1 cellular context compared by ENCODE assay signal in the genomic region with DNA sequence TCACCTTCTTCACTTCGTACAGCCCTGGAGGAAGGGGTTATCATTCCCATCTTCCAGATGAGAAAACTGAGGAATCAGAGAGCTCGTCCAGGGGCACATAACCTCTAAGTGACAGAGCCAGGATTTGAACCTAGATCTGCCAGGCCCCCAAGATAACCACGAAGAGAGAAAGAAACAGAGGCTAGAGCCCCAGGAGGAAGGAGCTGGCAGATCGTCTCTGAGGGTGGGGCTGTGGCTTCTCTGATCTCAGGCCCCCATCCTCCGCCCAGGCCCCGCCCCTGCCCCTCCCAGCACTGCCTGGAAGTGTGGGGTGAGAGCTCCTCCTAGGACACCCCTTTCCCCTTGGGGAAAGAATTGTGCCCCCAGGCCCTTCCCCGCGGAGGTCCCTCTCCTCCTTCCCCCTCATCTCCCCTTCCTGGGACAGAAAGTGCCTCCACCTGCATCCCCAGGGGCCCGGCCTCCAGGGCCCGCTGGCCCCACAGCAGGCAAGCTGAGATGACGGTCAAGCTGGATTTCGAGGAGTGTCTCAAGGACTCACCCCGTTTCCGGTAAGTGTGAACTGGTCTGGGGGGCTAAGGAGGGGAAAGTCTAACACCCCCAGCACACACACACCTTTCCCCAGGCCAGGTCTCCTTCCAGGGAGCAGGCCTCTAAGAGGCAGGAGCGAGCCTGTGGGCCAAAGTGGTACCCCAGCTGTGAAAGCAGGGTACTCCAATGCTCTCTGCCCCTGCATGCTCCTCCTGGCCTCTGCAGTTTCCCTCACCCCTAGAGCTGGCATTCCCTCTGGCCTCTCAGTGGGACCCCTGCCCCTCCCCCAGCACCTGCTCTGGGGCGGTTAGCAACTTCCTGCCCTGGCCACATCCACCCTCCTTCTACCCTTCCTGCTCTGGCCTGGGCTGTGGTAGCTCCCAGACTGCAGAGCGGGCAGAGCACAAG.
TF ChIP-seq lines count a peak whose summit lies in the region.

TSS of gene ACAP1 (plus strand) at position 290 of the 936 bp plus-strand sequence. CDS start at position 496, 206 bp downstream.

TF ChIP-seq in K562, 482 proteins besides CTCF, POLR2A, EP300 and RAD21 (continued from another document):
- TF ChIP-seq ZNF444 (CRISPR knock-in tag; IDR thresholded peaks at IDR 0.05) (no peak), SIX5 (IDR thresholded peaks at IDR 0.05; ENCODE audit: borderline replicate concordance in 1 of 2, insufficient read depth in 1 of 2, low read depth in 1 of 2, low read length in 2 of 2) (no peak), SPI1 (IDR thresholded peaks at IDR 0.05; ENCODE audit: borderline replicate concordance, low read depth, low read length) (no peak), HCFC1 (IDR thresholded peaks at IDR 0.05; ENCODE audit: low read depth, low read length) (no peak), MAFK (IDR thresholded peaks at IDR 0.05; ENCODE audit: low read length) (no peak), LARP7 (IDR thresholded peaks at IDR 0.05) (no peak), GTF2A2 (tag; IDR thresholded peaks at IDR 0.05) (no peak), PRPF4 (IDR thresholded peaks at IDR 0.05; ENCODE audit: insufficient read depth, low read depth, low read length, poor library complexity, severe bottlenecking) (no peak), NCOA4 (IDR thresholded peaks at IDR 0.05; ENCODE audit: partially characterized antibody) (no peak), CBX2 (IDR thresholded peaks at IDR 0.05; ENCODE audit: insufficient read depth, low read length, poor library complexity, severe bottlenecking) (no peak), NFE2L1 (tag; IDR thresholded peaks at IDR 0.05; ENCODE audit: borderline replicate concordance, low read depth) (no peak), ZFX (CRISPR knock-in tag; IDR thresholded peaks at IDR 0.05) (peak; percentile 58), TCF3 (CRISPR knock-in tag; IDR thresholded peaks at IDR 0.05) (no peak), PHF21A (IDR thresholded peaks at IDR 0.05; ENCODE audit: borderline replicate concordance, low read depth) (no peak), SMARCE1 (IDR thresholded peaks at IDR 0.05) (no peak), JUNB (CRISPR knock-in tag; conservative IDR thresholded peaks at IDR 0.05) (no peak), KDM1A (IDR thresholded peaks at IDR 0.05) (peak in 1 of 2 experiments; percentile 28; a peak in 1 of 4 replicates), IFI16 (CRISPR knock-in tag; IDR thresholded peaks at IDR 0.05) (no peak)
- TF ChIP-seq, protein P1, sequence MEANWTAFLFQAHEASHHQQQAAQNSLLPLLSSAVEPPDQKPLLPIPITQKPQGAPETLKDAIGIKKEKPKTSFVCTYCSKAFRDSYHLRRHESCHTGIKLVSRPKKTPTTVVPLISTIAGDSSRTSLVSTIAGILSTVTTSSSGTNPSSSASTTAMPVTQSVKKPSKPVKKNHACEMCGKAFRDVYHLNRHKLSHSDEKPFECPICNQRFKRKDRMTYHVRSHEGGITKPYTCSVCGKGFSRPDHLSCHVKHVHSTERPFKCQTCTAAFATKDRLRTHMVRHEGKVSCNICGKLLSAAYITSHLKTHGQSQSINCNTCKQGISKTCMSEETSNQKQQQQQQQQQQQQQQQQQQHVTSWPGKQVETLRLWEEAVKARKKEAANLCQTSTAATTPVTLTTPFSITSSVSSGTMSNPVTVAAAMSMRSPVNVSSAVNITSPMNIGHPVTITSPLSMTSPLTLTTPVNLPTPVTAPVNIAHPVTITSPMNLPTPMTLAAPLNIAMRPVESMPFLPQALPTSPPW (CRISPR knock-in tag; IDR thresholded peaks at IDR 0.05): peak; percentile 51; the same call in 1 of the 2 replicates
- TF ChIP-seq, protein P2, sequence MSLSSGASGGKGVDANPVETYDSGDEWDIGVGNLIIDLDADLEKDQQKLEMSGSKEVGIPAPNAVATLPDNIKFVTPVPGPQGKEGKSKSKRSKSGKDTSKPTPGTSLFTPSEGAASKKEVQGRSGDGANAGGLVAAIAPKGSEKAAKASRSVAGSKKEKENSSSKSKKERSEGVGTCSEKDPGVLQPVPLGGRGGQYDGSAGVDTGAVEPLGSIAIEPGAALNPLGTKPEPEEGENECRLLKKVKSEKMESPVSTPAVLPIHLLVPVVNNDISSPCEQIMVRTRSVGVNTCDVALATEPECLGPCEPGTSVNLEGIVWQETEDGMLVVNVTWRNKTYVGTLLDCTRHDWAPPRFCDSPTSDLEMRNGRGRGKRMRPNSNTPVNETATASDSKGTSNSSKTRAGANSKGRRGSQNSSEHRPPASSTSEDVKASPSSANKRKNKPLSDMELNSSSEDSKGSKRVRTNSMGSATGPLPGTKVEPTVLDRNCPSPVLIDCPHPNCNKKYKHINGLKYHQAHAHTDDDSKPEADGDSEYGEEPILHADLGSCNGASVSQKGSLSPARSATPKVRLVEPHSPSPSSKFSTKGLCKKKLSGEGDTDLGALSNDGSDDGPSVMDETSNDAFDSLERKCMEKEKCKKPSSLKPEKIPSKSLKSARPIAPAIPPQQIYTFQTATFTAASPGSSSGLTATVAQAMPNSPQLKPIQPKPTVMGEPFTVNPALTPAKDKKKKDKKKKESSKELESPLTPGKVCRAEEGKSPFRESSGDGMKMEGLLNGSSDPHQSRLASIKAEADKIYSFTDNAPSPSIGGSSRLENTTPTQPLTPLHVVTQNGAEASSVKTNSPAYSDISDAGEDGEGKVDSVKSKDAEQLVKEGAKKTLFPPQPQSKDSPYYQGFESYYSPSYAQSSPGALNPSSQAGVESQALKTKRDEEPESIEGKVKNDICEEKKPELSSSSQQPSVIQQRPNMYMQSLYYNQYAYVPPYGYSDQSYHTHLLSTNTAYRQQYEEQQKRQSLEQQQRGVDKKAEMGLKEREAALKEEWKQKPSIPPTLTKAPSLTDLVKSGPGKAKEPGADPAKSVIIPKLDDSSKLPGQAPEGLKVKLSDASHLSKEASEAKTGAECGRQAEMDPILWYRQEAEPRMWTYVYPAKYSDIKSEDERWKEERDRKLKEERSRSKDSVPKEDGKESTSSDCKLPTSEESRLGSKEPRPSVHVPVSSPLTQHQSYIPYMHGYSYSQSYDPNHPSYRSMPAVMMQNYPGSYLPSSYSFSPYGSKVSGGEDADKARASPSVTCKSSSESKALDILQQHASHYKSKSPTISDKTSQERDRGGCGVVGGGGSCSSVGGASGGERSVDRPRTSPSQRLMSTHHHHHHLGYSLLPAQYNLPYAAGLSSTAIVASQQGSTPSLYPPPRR (CRISPR knock-in tag; IDR thresholded peaks at IDR 0.05; ENCODE audit: borderline replicate concordance): no peak
- TF ChIP-seq, protein P3, sequence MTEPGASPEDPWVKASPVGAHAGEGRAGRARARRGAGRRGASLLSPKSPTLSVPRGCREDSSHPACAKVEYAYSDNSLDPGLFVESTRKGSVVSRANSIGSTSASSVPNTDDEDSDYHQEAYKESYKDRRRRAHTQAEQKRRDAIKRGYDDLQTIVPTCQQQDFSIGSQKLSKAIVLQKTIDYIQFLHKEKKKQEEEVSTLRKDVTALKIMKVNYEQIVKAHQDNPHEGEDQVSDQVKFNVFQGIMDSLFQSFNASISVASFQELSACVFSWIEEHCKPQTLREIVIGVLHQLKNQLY (CRISPR knock-in tag; conservative IDR thresholded peaks at IDR 0.05): no peak
